8 cellular contexts compared by ENCODE assay signal in the genomic region with DNA sequence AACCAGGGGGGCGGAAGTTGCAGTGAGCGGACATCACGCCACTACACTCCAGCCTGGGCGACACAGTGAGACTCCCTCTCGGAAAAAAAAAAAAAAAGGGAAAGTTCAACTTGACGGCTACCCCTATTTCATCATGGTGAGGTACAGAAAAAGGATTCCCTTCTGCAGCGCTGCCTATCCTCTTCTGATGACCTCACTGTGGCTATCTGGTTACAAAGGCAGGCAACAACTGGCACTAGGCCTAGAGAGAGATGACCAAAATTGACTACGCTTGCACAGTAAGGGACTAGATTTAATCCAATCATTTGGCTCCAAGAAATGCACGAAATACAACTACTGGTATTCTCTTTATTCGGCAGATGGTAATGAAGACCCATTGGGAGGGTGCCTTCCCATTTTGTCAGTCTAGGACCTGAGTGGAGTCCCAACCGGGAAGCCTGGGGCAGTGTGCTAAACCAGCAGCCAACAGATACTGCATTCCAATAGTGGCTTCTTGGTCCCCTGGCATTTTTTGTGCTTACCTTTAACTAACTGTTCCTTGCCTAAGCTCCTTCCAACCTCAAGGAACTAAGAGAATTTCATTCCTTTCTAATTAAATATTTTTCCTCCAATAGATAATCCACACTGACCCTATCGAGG. TPM values are rescaled to one million over a fixed set of nuclear protein-coding genes. Genes with fewer than 3 reads are reported as not detected.
DNase-seq lines count a peak whose midpoint lies in the region; ATAC-seq, FAIRE-seq and TF ChIP-seq lines count a peak whose summit lies in the region.

No MANE protein-coding gene starts in this region.

- H3K4me3 Mint-ChIP-seq in activated naive CD8-positive, alpha-beta T cell treated with anti-CD3 and anti-CD28 coated beads, Interleukin-2, amount 50 U/mL, for 24 hours, result peak overlapping the region; percentile 75

- peak overlapping the region; percentile 68 for H3K4me3 ChIP-seq in A549
- peak overlapping the region; percentile 69; the same call in 1 of the 2 replicates for H3K4me3 ChIP-seq in H7 (ENCODE audit: insufficient read depth, low read depth, low read length)
- H3K4me3 ChIP-seq in iPS-18a (ENCODE audit: low read length), result peak overlapping the region; percentile 45
- peak overlapping the region; percentile 66 to 80 (median 76) for H3K4me3 ChIP-seq in subcutaneous abdominal adipose tissue (ENCODE audit: low read depth in 1 of 5, low read length in 5 of 5)

- H3K27me3 Mint-ChIP-seq in activated naive CD8-positive, alpha-beta T cell treated with anti-CD3 and anti-CD28 coated beads, Interleukin-2, amount 50 U/mL, for 24 hours, result no peaks in the 10 kb centered on the region

- TF ChIP-seq CTCF in A549 (IDR thresholded peaks at IDR 0.05) (no peak), D721Med (IDR thresholded peaks at IDR 0.05; ENCODE audit: insufficient read depth, missing control alignments) (no peak)

- H3K4me2 ChIP-seq in A549, result peak overlapping the region; percentile 78

- H3K27me3 ChIP-seq in H7 (ENCODE audit: control insufficient read depth, insufficient read depth, low read length) (no peaks in the 10 kb centered on the region), iPS-18a (ENCODE audit: control insufficient read depth, insufficient read depth, low read length) (no peaks in the 10 kb centered on the region), subcutaneous abdominal adipose tissue (ENCODE audit: control insufficient read depth in 5 of 5, insufficient read depth in 4 of 5, low read length in 5 of 5) (no peaks in the 10 kb centered on the region)

- H3K36me3 ChIP-seq in H7 (replicated peaks; ENCODE audit: control insufficient read depth, insufficient read depth, low read length) (no peaks in the 10 kb centered on the region), iPS-18a (ENCODE audit: control insufficient read depth, low read depth, low read length) (no peaks in the 10 kb centered on the region), subcutaneous abdominal adipose tissue (ENCODE audit: control insufficient read depth in 5 of 5, insufficient read depth in 5 of 5, low read length in 5 of 5) (peaks cover 0 to 14% (median 5%) of the 10 kb centered on the region in 5 donors)

- peaks cover 89% of the 10 kb centered on the region for H3K4me1 Mint-ChIP-seq in activated naive CD8-positive, alpha-beta T cell treated with anti-CD3 and anti-CD28 coated beads, Interleukin-2, amount 50 U/mL, for 24 hours

- DNase-seq in A549 (ENCODE audit: low read depth in 1 of 2, low spot score in 1 of 2) (no peak), H7 (no peak), iPS-NIHi7 (ENCODE audit: extremely low spot score) (no peak), D721Med (ENCODE audit: insufficient read length, low spot score) (no peak)
- no peak for DNase-seq in activated naive CD8-positive, alpha-beta T cell treated with anti-CD3 and anti-CD28 coated beads, Interleukin-2, amount 50 U/mL, for 24 hours

- H3K27ac Mint-ChIP-seq in activated naive CD8-positive, alpha-beta T cell treated with anti-CD3 and anti-CD28 coated beads, Interleukin-2, amount 50 U/mL, for 24 hours, result peak overlapping the region; percentile 87

- 0 out of 3 replicates have a peak, but pooled peaks cover 4% of the 10 kb centered on the region for H3K4me1 ChIP-seq in A549
- H3K4me1 ChIP-seq in iPS-18a (ENCODE audit: control insufficient read depth, low read depth, low read length), result peaks cover 5% of the 10 kb centered on the region
- peaks cover 0 to 59% (median 31%) of the 10 kb centered on the region in 5 donors for H3K4me1 ChIP-seq in subcutaneous abdominal adipose tissue (ENCODE audit: control insufficient read depth in 5 of 5, insufficient read depth in 5 of 5, low read length in 5 of 5)

- H3K27ac ChIP-seq in A549, result peak overlapping the region; percentile 89 to 99
- H3K27ac ChIP-seq in iPS-18a (ENCODE audit: low read length), result no peak overlapping the region
- H3K27ac ChIP-seq in subcutaneous abdominal adipose tissue (ENCODE audit: low read depth, low read length), result peak overlapping the region; percentile 98

- TF ChIP-seq EP300 in A549 (IDR thresholded peaks at IDR 0.05), result no peak

- no peak for TF ChIP-seq RAD21 in A549 (conservative IDR thresholded peaks at IDR 0.05 in 1 of 2, IDR thresholded peaks at IDR 0.05 in 1 of 2)

- H3K9me3 Mint-ChIP-seq in activated naive CD8-positive, alpha-beta T cell treated with anti-CD3 and anti-CD28 coated beads, Interleukin-2, amount 50 U/mL, for 24 hours, result no peaks in the 10 kb centered on the region

- CTCF ChIA-PET in A549 (lab: Yijun Ruan, JAX), result no interaction called here

- ATAC-seq in A549 (peak in 1 of 2 experiments; percentile 18; a peak in 3 of 6 replicates), HG03439 (IDR thresholded peaks at IDR 0.05; ENCODE audit: unreplicated experiment) (no peak)
- ATAC-seq in activated naive CD8-positive, alpha-beta T cell treated with anti-CD3 and anti-CD28 coated beads, Interleukin-2, amount 50 U/mL, for 24 hours, result no peak

- H3K36me3 Mint-ChIP-seq in activated naive CD8-positive, alpha-beta T cell treated with anti-CD3 and anti-CD28 coated beads, Interleukin-2, amount 50 U/mL, for 24 hours (ENCODE audit: low read depth), result peaks cover 22% of the 10 kb centered on the region

- no peak for TF ChIP-seq POLR2A in A549 (IDR thresholded peaks at IDR 0.05; ENCODE audit: low read length)

- WGBS in A549 (ENCODE audit: missing lambda C conversion rate), result 89% methylated on average over 12 of the region's 12 CpGs

- POLR2A ChIA-PET in A549 (lab: Yijun Ruan, JAX), result interaction anchor here (0.6 to 1.1 kb wide), 3 partner anchors 21 to 236 kb away, joined by 3 to 6 read pairs (median 3); no protein-coding TSS in a partner anchor

- H3K9ac ChIP-seq in iPS-18a (ENCODE audit: low read length), result peak overlapping the region; percentile 46
- H3K9ac ChIP-seq in subcutaneous abdominal adipose tissue (ENCODE audit: low read length in 5 of 5), result peak overlapping the region; percentile 82 to 91 (median 91)

- H3K9me3 ChIP-seq in A549, result no peaks in the 10 kb centered on the region
- H3K9me3 ChIP-seq in iPS-18a (ENCODE audit: control insufficient read depth, low read depth, low read length), result no peaks in the 10 kb centered on the region
- H3K9me3 ChIP-seq in subcutaneous abdominal adipose tissue (ENCODE audit: control insufficient read depth in 5 of 5, low read length in 5 of 5), result no peaks in the 10 kb centered on the region

- no peak for FAIRE-seq in A549 (lab: Jason Lieb, UNC)
- no peak for FAIRE-seq in D721Med (lab: Jason Lieb, UNC)

TF ChIP-seq in A549, 52 proteins besides CTCF, POLR2A, EP300 and RAD21:
- TF ChIP-seq TP53 (CRISPR knock-in tag; IDR thresholded peaks at IDR 0.05), result no peak
TF ChIP-seq in A549: peak in this region for 0.

RNA-seq across cellular contexts. Expression of gene ITPKB, which starts 36.6 kb away (rescaled TPM):
- polyA plus RNA-seq in A549 (2011; rRNA removed) (1.7 and 2.1 TPM in 2 replicates), A549 (2017; fragmentation: RNase III; extraction: RNeasy Plus Mini Kit Qiagen cat#74134 plus additional on column Dnase treatment) (1.8 to 2.8 TPM (median 2.6 TPM) in 3 replicates)
- 0.74 and 1.1 TPM in 2 replicates for polyA plus RNA-seq in A549 (2012; cell fraction: cytosol; rRNA removed)
- 1.7 and 1.9 TPM in 2 replicates for polyA plus RNA-seq in A549 (2012; cell fraction: nucleus; rRNA removed)
- 4.9 and 5.6 TPM in 2 replicates for polyA minus RNA-seq in A549 (2011; rRNA and poly(A)+ RNA removed)
- 15.3 and 20.8 TPM in 2 replicates for total RNA-seq in H7 (2014; rRNA removed; shearing (Covaris generic))
